1 cellular context compared by ENCODE assay signal in genomic region chr4:10625130-10625529, GRCh38.
TF ChIP-seq lines count a peak whose summit lies in the region.

No MANE protein-coding gene starts in this region.

TF ChIP-seq in HepG2, 621 proteins besides CTCF, POLR2A, EP300 and RAD21:
- TF ChIP-seq SOX6 (IDR thresholded peaks at IDR 0.05) (no peak), SOX6 (CRISPR knock-in tag; IDR thresholded peaks at IDR 0.05) (0 out of 2 replicates have a peak, but pooled peaks have one; percentile 38), RARA (CRISPR knock-in tag; IDR thresholded peaks at IDR 0.05) (peak; percentile 34; the same call in 1 of the 2 replicates), ZNF574 (CRISPR knock-in tag; IDR thresholded peaks at IDR 0.05) (peak; percentile 57), KMT2A (CRISPR knock-in tag; IDR thresholded peaks at IDR 0.05) (no peak), RARG (CRISPR knock-in tag; IDR thresholded peaks at IDR 0.05; ENCODE audit: low read depth) (no peak), ZMYM4 (CRISPR knock-in tag; IDR thresholded peaks at IDR 0.05) (0 out of 2 replicates have a peak, but pooled peaks have one; percentile 15), ZNF441 (CRISPR knock-in tag; IDR thresholded peaks at IDR 0.05; ENCODE audit: borderline replicate concordance) (0 out of 2 replicates have a peak, but pooled peaks have one; percentile 39), ATF7 (IDR thresholded peaks at IDR 0.05) (no peak), ATF7 (CRISPR knock-in tag; IDR thresholded peaks at IDR 0.05) (no peak)
